17 cellular contexts compared by ENCODE assay signal in the genomic region with DNA sequence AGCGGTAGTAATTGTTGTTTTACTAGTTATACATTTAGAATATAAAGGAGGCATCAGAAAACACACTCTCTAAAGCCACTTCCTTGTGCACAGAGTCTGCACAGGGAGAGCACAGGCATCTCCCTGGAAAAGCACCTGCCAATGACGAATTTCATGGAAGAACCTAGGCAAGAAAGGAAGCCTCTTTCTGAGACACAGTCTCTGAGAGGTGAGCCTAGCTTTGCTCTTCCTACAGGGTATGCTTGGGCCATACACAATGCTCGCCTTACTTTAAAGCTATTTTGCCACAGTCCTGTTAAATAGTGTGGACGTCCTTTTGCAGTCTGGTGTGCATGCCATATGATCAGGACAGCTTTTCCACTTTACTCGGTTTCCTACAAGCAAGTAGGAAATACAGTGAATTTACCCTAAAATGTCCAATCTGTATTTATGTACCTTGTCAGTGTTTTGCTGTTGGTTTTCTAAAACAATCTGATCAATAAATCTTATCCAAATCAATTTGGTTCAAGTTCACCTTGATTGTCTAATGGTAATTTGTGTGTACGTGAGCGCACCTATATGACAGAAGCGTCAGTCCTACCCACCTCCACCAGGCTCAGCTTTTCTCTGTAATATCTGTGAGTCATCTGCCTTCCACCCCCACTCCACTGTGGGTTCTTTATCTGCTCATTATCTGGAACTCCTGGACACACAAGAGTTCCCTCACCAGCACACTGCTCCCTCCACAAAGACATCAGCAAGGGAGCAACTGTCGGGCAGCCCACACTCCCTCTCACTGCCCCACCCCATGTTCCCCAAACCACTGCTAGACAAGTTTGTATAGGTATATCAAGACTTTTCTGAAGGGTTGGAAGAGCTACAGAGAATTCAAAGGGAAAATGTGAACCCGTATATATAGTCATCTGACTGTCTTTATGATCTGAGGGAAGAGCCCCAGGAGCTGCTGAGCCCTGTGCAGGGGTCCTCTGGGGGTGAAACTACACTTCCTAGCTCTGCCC.
DNase-seq lines count a peak whose midpoint lies in the region; ATAC-seq and TF ChIP-seq lines count a peak whose summit lies in the region.
"Had no signal": no experiment of that assay in that cellular context is flagged by ENCODE, and none has a peak within 500 bp of the region (broad histone marks: within the 10 kb centered on the region; RNA-seq: fewer than 3 reads in every experiment).

No MANE protein-coding gene starts in this region.

- H4K91ac ChIP-seq in H9 (ENCODE audit: insufficient read length, low read depth, low read length) = no peak overlapping the region

- no peak overlapping the region for H2BK15ac ChIP-seq in H9 (ENCODE audit: low read depth, low read length)

- H3K36me3 Mint-ChIP-seq in memory B cell (peaks cover 12% of the 10 kb centered on the region), H9 (ENCODE audit: insufficient read depth in 1 of 3, low read depth in 3 of 3) (peaks cover 3 to 21% (median 18%) of the 10 kb centered on the region in 3 experiments)

- no peak overlapping the region for H2BK5ac ChIP-seq in H9 (ENCODE audit: insufficient read length, low read length)

- H2AFZ ChIP-seq in H9 (ENCODE audit: low read length) = no peak overlapping the region

- ATAC-seq in memory B cell (ENCODE audit: low read depth) (no peak), sciatic nerve (no peak)
- ATAC-seq: heart left ventricle, upper lobe of right lung had no signal

- H3K9me3 Mint-ChIP-seq in memory B cell (no peaks in the 10 kb centered on the region), H9 (no peaks in the 10 kb centered on the region)
- H3K9me3 Mint-ChIP-seq: IgD-negative memory B cell had no signal

- 0 out of 2 replicates have a peak, but pooled peaks cover 2% of the 10 kb centered on the region for H3K4me1 ChIP-seq in H9 (ENCODE audit: insufficient read depth, low read length)
- H3K4me1 ChIP-seq: adrenal gland, upper lobe of right lung had no signal

- H2BK12ac ChIP-seq in H9 (ENCODE audit: insufficient read length, low read depth, low read length) = no peak overlapping the region

- H3K27me3 ChIP-seq in H9 (ENCODE audit: insufficient read depth, low read length) = no peaks in the 10 kb centered on the region
- H3K27me3 ChIP-seq: adrenal gland, heart left ventricle, neutrophil, upper lobe of right lung had no signal

- H3K18ac ChIP-seq in H9 (ENCODE audit: insufficient read length, low read depth, low read length) = no peak overlapping the region

- H3K27me3 Mint-ChIP-seq in memory B cell (no peaks in the 10 kb centered on the region), H9 (ENCODE audit: low read depth) (peaks cover 15% of the 10 kb centered on the region)
- H3K27me3 Mint-ChIP-seq: IgD-negative memory B cell had no signal

- no peaks in the 10 kb centered on the region for H3K79me1 ChIP-seq in H9 (ENCODE audit: insufficient read depth, low read depth, low read length, poor library complexity, severe bottlenecking)

- H3T11ph ChIP-seq in H9 (ENCODE audit: low read length) = no peak overlapping the region

- intact Hi-C loops in sciatic nerve (cut with DNase I) = no loop called here

- no peak overlapping the region for H3K4me3 Mint-ChIP-seq in memory B cell
- no peak overlapping the region for H3K4me3 Mint-ChIP-seq in H9
- H3K4me3 Mint-ChIP-seq: IgD-negative memory B cell had no signal

- H3K4me1 Mint-ChIP-seq in memory B cell (peaks cover 9% of the 10 kb centered on the region), H9 (peaks cover 17 to 34% of the 10 kb centered on the region in 2 experiments)

- H3K9ac ChIP-seq in H9 (ENCODE audit: extremely low read depth, insufficient read length, low read length) = no peak overlapping the region

- no peak overlapping the region for H3K23ac ChIP-seq in H9 (ENCODE audit: insufficient read length, low read depth, low read length)

- H3K27ac Mint-ChIP-seq in memory B cell (peak overlapping the region; percentile 42), H9 (peak overlapping the region in 1 of 3 experiments; percentile 55; a peak in 1 of 7 replicates)
- H3K27ac Mint-ChIP-seq: IgD-negative memory B cell had no signal

- DNase-seq in Ammon's horn (ENCODE audit: low spot score) (peak; percentile 44), HUDEP-2 (lab: John Stamatoyannopoulos, UW; ENCODE audit: unreplicated experiment in 76 of 76) (peak in 69 of 76 experiments; percentile 18 to 89 (median 61)), memory B cell (ENCODE audit: low spot score in 2 of 2) (no peak), superior temporal gyrus (ENCODE audit: extremely low spot score) (no peak), sciatic nerve (ENCODE audit: low spot score) (no peak), H9 (no peak)
- DNase-seq in activated effector memory CD4-positive, alpha-beta T cell treated with Interleukin-2 at 50 U/mL for 16 hours = no peak
- DNase-seq: COR-L47, heart left ventricle, SIG-M5, T1000, upper lobe of right lung had no signal

- H3K4me2 ChIP-seq in H9 (ENCODE audit: insufficient read depth, insufficient read length, low read length) = no peak overlapping the region

- H3K56ac ChIP-seq in H9 (ENCODE audit: insufficient read length, low read depth, low read length) = no peak overlapping the region

- no peak overlapping the region for H4K8ac ChIP-seq in H9 (replicated peaks; ENCODE audit: insufficient read length, low read depth, low read length)

- no peaks in the 10 kb centered on the region for H3K79me2 ChIP-seq in H9 (ENCODE audit: insufficient read depth, low read length)

- no peak overlapping the region for H3K4ac ChIP-seq in H9 (ENCODE audit: low read depth, low read length)

- no peak overlapping the region for H2AK5ac ChIP-seq in H9 (ENCODE audit: insufficient read length, low read length)

- no peak for TF ChIP-seq CTCF in H9 (conservative IDR thresholded peaks at IDR 0.05)

- H3K14ac ChIP-seq in H9 (ENCODE audit: insufficient read depth, low read length) = no peak overlapping the region

- H4K20me1 ChIP-seq in H9 (ENCODE audit: control insufficient read depth, insufficient read depth, insufficient read length) = peaks cover 4% of the 10 kb centered on the region

- H3K27ac ChIP-seq in angular gyrus (ENCODE audit: low read depth, low read length) (peak overlapping the region; percentile 37), H9 (ENCODE audit: insufficient read length, low read depth, low read length) (no peak overlapping the region)
- H3K27ac ChIP-seq: adrenal gland, heart left ventricle, neutrophil, skin epidermis, upper lobe of right lung had no signal

- H3K9me3 ChIP-seq in H9 (ENCODE audit: control insufficient read depth, low read depth, low read length) = no peaks in the 10 kb centered on the region
- H3K9me3 ChIP-seq: adrenal gland, heart left ventricle, neutrophil, upper lobe of right lung had no signal

- no peak overlapping the region for H2BK20ac ChIP-seq in H9 (ENCODE audit: low read depth, low read length, poor library complexity, severe bottlenecking)

- no CpG with 5 or more reads among the region's 10 CpGs for WGBS in H9 (ENCODE audit: extremely low coverage, insufficient read length, low lambda C conversion rate)

- H2BK120ac ChIP-seq in H9 (ENCODE audit: low read depth, low read length, poor library complexity, severe bottlenecking) = no peak overlapping the region

- H3K23me2 ChIP-seq in H9 (ENCODE audit: insufficient read length, low read depth, low read length, poor library complexity, severe bottlenecking) = no peaks in the 10 kb centered on the region

- H4K5ac ChIP-seq in H9 (ENCODE audit: insufficient read length, low read depth, low read length) = no peak overlapping the region

Comparison
In these comparisons a context has a peak if more than half of its experiments do, and no peak if none do; other contexts are left out.
1. DNase-seq: peak in Ammon's horn (single experiment) and HUDEP-2 (69 of 76); none in memory B cell (0 of 2), activated effector memory CD4-positive, alpha-beta T cell treated with Interleukin-2 at 50 U/mL for 16 hours (single experiment), superior temporal gyrus (single experiment), sciatic nerve (single experiment) and H9 (single experiment).